Comparison of ENCODE assay signal across 22 cellular contexts in genomic region chr14:96309128-96309906, GRCh38. TPM values are rescaled to one million over a fixed set of nuclear protein-coding genes. Genes with fewer than 3 reads are reported as not detected.
A peak's percentile ranks its signal among the peaks of the same experiment; 100 is the strongest.
DNase-seq lines count a peak whose midpoint lies in the region; ATAC-seq and TF ChIP-seq lines count a peak whose summit lies in the region.
"Had no signal": no experiment of that assay in that cellular context is flagged by ENCODE, and none has a peak within 500 bp of the region (broad histone marks: within the 10 kb centered on the region; RNA-seq: fewer than 3 reads in every experiment).

No MANE protein-coding gene starts in this region.

- H3K4me3 ChIP-seq in hepatocyte (no peak overlapping the region), mucosa of descending colon (no peak overlapping the region), PC-3 (ENCODE audit: low read length) (no peak overlapping the region)
- H3K4me3 ChIP-seq: BLaER1, neural progenitor cell had no signal

- H3K9me2 ChIP-seq in hepatocyte (replicated peaks; ENCODE audit: insufficient read depth) (no peaks in the 10 kb centered on the region), PC-3 (replicated peaks; ENCODE audit: low read length) (no peaks in the 10 kb centered on the region)

- H3K36me3 ChIP-seq in hepatocyte (replicated peaks; ENCODE audit: insufficient read depth, low read depth) (peaks cover 6% of the 10 kb centered on the region), mucosa of descending colon (ENCODE audit: low read depth) (peaks cover 5% of the 10 kb centered on the region), PC-3 (ENCODE audit: low read depth, low read length) (peaks cover 4% of the 10 kb centered on the region)

- BruUV-seq in PC-3 (replicated peaks; lab: Mats Ljungman, UMichigan), result no TSS peak

- H3K4me1 ChIP-seq in hepatocyte (ENCODE audit: insufficient read depth) (no peaks in the 10 kb centered on the region), mucosa of descending colon (ENCODE audit: low read depth) (peaks cover 7% of the 10 kb centered on the region), PC-3 (ENCODE audit: insufficient read depth, low read length) (peaks cover 9% of the 10 kb centered on the region)
- H3K4me1 ChIP-seq: neural progenitor cell had no signal

- no peaks in the 10 kb centered on the region for H3F3A ChIP-seq in PC-3 (ENCODE audit: low read length, unreplicated experiment)

- WGBS in hepatocyte (ENCODE audit: low lambda C conversion rate, missing lambda C conversion rate), result 59% methylated on average over 8 of the region's 8 CpGs

- H3K4me2 ChIP-seq in hepatocyte (peak overlapping the region; percentile 59), PC-3 (ENCODE audit: low read length) (no peak overlapping the region)
- H3K4me2 ChIP-seq: BLaER1, neural progenitor cell had no signal

- ATAC-seq in mucosa of descending colon, result peak; percentile 97
- ATAC-seq in PC-3, result no peak

- H3K79me2 ChIP-seq in hepatocyte, result no peaks in the 10 kb centered on the region
- no peaks in the 10 kb centered on the region for H3K79me2 ChIP-seq in PC-3 (ENCODE audit: low read length)

- no peaks in the 10 kb centered on the region for H4K20me1 ChIP-seq in hepatocyte (ENCODE audit: insufficient read depth, poor library complexity, severe bottlenecking)
- H4K20me1 ChIP-seq in PC-3 (ENCODE audit: low read length), result no peaks in the 10 kb centered on the region
- H4K20me1 ChIP-seq: BLaER1 had no signal

- H3K27me3 ChIP-seq in hepatocyte (no peaks in the 10 kb centered on the region), PC-3 (ENCODE audit: low read length) (no peaks in the 10 kb centered on the region)
- H3K27me3 ChIP-seq: BLaER1, neural progenitor cell had no signal

- intact Hi-C loops in mucosa of descending colon (cut with DNase I, micrococcal nuclease) (no loop called here), PC-3 (cut with micrococcal nuclease) (loop anchor here (10.0 kb wide), 1 partner anchor 55 kb away; the partner anchor contains the start of genes ATG2B and GSKIP)

- CTCF ChIA-PET in PC-3 (lab: Charles Lee), result no interaction called here

- no peak overlapping the region for H3K9ac ChIP-seq in PC-3 (ENCODE audit: low read length)
- H3K9ac ChIP-seq: BLaER1, neural progenitor cell had no signal

- TF ChIP-seq CTCF in 22Rv1 (IDR thresholded peaks at IDR 0.05), result no peak
- TF ChIP-seq CTCF in hepatocyte (IDR thresholded peaks at IDR 0.05; ENCODE audit: poor library complexity), result no peak
- no peak for TF ChIP-seq CTCF in mucosa of descending colon (IDR thresholded peaks at IDR 0.05)
- TF ChIP-seq CTCF in PC-3 (conservative IDR thresholded peaks at IDR 0.05; ENCODE audit: low read depth, low read length), result no peak

- POLR2A ChIA-PET in PC-3 (lab: Charles Lee; ENCODE audit: unreplicated experiment), result no interaction called here

- DNase-seq in LoVo (ENCODE audit: low spot score) (peak; percentile 36), hepatocyte (ENCODE audit: low spot score) (peak; percentile 60), mucosa of descending colon (peak in 1 of 3 donors; percentile 51), T1000 (lab: John Stamatoyannopoulos, UW) (no peak), PC-3 (no peak), DMS114 treated with DMSO at 0.1 percent for 48 hours (lab: John Stamatoyannopoulos, UW; ENCODE audit: unreplicated experiment) (no peak)
- DNase-seq in central memory CD4-positive, alpha-beta T cell, result no peak
- DNase-seq: activated CD4-positive, alpha-beta T cell treated with anti-CD3 and anti-CD28 coated beads, Interleukin-2, amount 50 U/mL, for 4 hours; activated CD8-positive, alpha-beta memory T cell treated with anti-CD3 and anti-CD28 coated beads, Interleukin-2, amount 50 U/mL, for 48 hours; DMS 273 treated with DMSO at 0.1 percent for 48 hours; GDM1; midbrain; NCI-H1436 treated with DMSO at 0.1 percent for 48 hours; NCI-H2171; NCI-H526 treated with DMSO at 0.1 percent for 48 hours; SIG-M5; substantia nigra had no signal

- H2AFZ ChIP-seq in hepatocyte (no peak overlapping the region), PC-3 (ENCODE audit: low read length) (no peak overlapping the region)
- H2AFZ ChIP-seq: neural progenitor cell had no signal

- H3K27ac ChIP-seq in 22Rv1 (peak overlapping the region; percentile 79), hepatocyte (peak overlapping the region; percentile 69), PC-3 (ENCODE audit: low read length) (no peak overlapping the region)
- H3K27ac ChIP-seq: BLaER1, neural progenitor cell had no signal

- H3K9me3 ChIP-seq in hepatocyte (ENCODE audit: low read depth) (no peaks in the 10 kb centered on the region), mucosa of descending colon (no peaks in the 10 kb centered on the region), PC-3 (ENCODE audit: low read length) (no peaks in the 10 kb centered on the region)
- H3K9me3 ChIP-seq: BLaER1 had no signal

RNA-seq across cellular contexts. Expression of gene BDKRB1, which starts 53.3 kb away (rescaled TPM):
- total RNA-seq in hepatocyte (11.9 and 15.3 TPM in 2 replicates), mucosa of descending colon (10 to 100 TPM in 1 of 3 donors, 1 to 10 TPM in 2; 6.1 to 10.6 (median 7.7) TPM), PC-3 (2014; rRNA removed) (0.69 TPM in 1 of 2 replicates, not detected in the other)
- 33.0 and 48.6 TPM in 2 replicates for polyA plus RNA-seq in hepatocyte
- total RNA-seq: pulmonary artery endothelial cell; T-helper 1 cell treated with Interleukin-12 subunit alpha and Interleukin-12 subunit beta and Interleukin-4 antibody, amounts not matched to agents 30 ng/mL and 1 ng/mL, for 36 hours had no signal

RNA-seq across cellular contexts. Expression of gene ATG2B, which starts 53.8 kb away (rescaled TPM):
- total RNA-seq in hepatocyte (20.4 and 22.2 TPM in 2 replicates), mucosa of descending colon (10 to 100 TPM; 22.1 to 35.9 (median 24.2) TPM), PC-3 (2014; rRNA removed) (10.9 and 11.6 TPM in 2 replicates)
- 3.3 and 5.3 TPM in 2 replicates for polyA plus RNA-seq in hepatocyte

RNA-seq across cellular contexts. Expression of gene GSKIP, which starts 54.0 kb away (rescaled TPM):
- total RNA-seq in hepatocyte (46.6 and 52.5 TPM in 2 replicates), mucosa of descending colon (100 to 1,000 TPM in 2 of 3 donors, 10 to 100 TPM in 1; 81.3 to 143 (median 128) TPM), PC-3 (2014; rRNA removed) (13.7 and 22.6 TPM in 2 replicates)
- polyA plus RNA-seq in hepatocyte, result 32.6 and 34.0 TPM in 2 replicates

Comparison
In these comparisons a context has a peak if more than half of its experiments do, and no peak if none do; other contexts are left out.
1. DNase-seq: peak in LoVo (single experiment) and hepatocyte (single experiment); none in central memory CD4-positive, alpha-beta T cell (single experiment), T1000 (single experiment), PC-3 (single experiment) and DMS114 treated with DMSO at 0.1 percent for 48 hours (single experiment).